In genomic region chr14:22653012-22653621, GRCh38 we compare ENCODE assay signal across 8 cellular contexts. TPM values are rescaled to one million over a fixed set of nuclear protein-coding genes. Genes with fewer than 3 reads are reported as not detected.
DNase-seq lines count a peak whose midpoint lies in the region; ATAC-seq and TF ChIP-seq lines count a peak whose summit lies in the region.

No MANE protein-coding gene starts in this region.

- TF ChIP-seq CTCF in AG09309 (IDR thresholded peaks at IDR 0.05; ENCODE audit: control insufficient read depth, insufficient read depth, low read depth, low read length, missing control alignments) (peak; percentile 98), astrocyte of the cerebellum (IDR thresholded peaks at IDR 0.05; ENCODE audit: low read depth, low read length, missing control alignments) (peak; percentile 98)

- H3K9me3 Mint-ChIP-seq in T-cell, result no peaks in the 10 kb centered on the region

- no peaks in the 10 kb centered on the region for H3K36me3 Mint-ChIP-seq in T-cell

- no peaks in the 10 kb centered on the region for H3K27me3 Mint-ChIP-seq in T-cell

- no peak overlapping the region for H3K4me3 Mint-ChIP-seq in T-cell

- DNase-seq in AG09309 (ENCODE audit: low read depth), result no peak
- peak; percentile 53 for DNase-seq in NCI-H1048 (lab: John Stamatoyannopoulos, UW)
- peak in 33 of 34 experiments; percentile 2 to 53 (median 26) for DNase-seq in T-cell
- DNase-seq in astrocyte of the cerebellum (ENCODE audit: low read depth), result peak; percentile 62
- peak; percentile 86 for DNase-seq in iPS DF 4.7 (ENCODE audit: extremely low read depth, low spot score)
- peak; percentile 24 to 32 for DNase-seq in stimulated activated CD4-positive, alpha-beta T cell treated with anti-CD3 and anti-CD28 coated beads, Interleukin-15, amount 100 ng/mL, for 48 hours (ENCODE audit: low read depth in 2 of 2)
- DNase-seq in KG1 (lab: John Stamatoyannopoulos, UW), result no peak

- POLR2A ChIA-PET in T-cell (lab: Charles Lee), result interaction anchor here (0.5 to 1.0 kb wide), 2 partner anchors 83 to 182 kb away, joined by 4 read pairs; no protein-coding TSS in a partner anchor

- ATAC-seq in GM18909 (IDR thresholded peaks at IDR 0.05; ENCODE audit: poor library complexity, unreplicated experiment), result peak; percentile 54
- ATAC-seq in T-cell (replicated peaks in 1 of 4), result peak; percentile 77 to 89 (median 84)

- CTCF ChIA-PET in T-cell (lab: Charles Lee), result interaction anchor here (0.6 to 2.5 kb wide), 13 partner anchors 60 to 1551 kb away, joined by 3 to 17 read pairs (median 4); partner anchors contain the start of gene DAD1 (in 2 of the 2)

- H3K27ac Mint-ChIP-seq in T-cell, result no peak overlapping the region

- no peaks in the 10 kb centered on the region for H3K4me1 Mint-ChIP-seq in T-cell

- in situ Hi-C loops in astrocyte of the cerebellum (cut with HindIII; ENCODE audit: low sequenced_read_pairs), result no loop called here

- H3K4me3 ChIP-seq in AG09309 (ENCODE audit: control insufficient read depth, low read depth, low read length) (no peak overlapping the region), astrocyte of the cerebellum (ENCODE audit: low read depth, low read length) (no peak overlapping the region)

RNA-seq across cellular contexts. Expression of gene OR6J1, which starts 9.0 kb away (rescaled TPM):
- not detected for total RNA-seq in T-cell

RNA-seq across cellular contexts. Expression of gene ABHD4, which starts 55.0 kb away (rescaled TPM):
- total RNA-seq in T-cell, result 10 to 100 TPM; 10.1 to 20.9 (median 17.3) TPM

Comparison
In these comparisons a context has a peak if more than half of its experiments do, and no peak if none do; other contexts are left out.
1. DNase-seq: peak in NCI-H1048 (single experiment), T-cell (33 of 34), astrocyte of the cerebellum (single experiment), iPS DF 4.7 (single experiment) and stimulated activated CD4-positive, alpha-beta T cell treated with anti-CD3 and anti-CD28 coated beads, Interleukin-15, amount 100 ng/mL, for 48 hours (2 of 2); none in AG09309 (single experiment) and KG1 (single experiment).